ENCODE assay signal across 12 cellular contexts in the genomic region with DNA sequence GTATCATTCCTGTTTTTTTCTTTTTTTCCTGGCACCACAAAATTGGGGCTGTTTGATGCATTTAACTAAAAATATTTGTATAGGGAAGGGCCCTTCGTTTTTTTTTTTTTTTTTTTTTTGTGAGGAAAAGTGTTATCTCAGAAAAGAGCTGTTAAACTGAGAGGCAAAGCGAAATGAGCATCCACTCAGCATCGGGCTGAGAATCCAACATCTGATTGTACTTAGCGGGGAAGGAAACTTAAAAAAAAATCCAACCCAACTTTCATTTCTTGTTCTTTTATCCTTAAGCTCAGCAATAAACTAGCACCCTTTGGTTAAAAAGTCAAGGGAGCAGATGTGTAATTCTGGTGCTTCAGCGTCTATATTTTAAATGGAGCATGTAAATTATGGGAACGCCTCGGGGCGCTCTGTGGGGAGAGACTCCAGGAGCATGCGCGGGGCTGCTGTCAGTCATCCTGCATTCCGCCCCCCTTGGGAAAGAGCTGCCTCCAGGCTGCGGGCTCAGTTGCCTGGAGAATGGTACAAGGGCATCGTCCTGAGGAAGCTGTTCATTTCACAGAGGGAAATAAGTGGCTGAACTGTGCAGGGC. TPM values are rescaled to one million over a fixed set of nuclear protein-coding genes. Genes with fewer than 3 reads are reported as not detected.
DNase-seq lines count a peak whose midpoint lies in the region; ATAC-seq and TF ChIP-seq lines count a peak whose summit lies in the region.
"Had no signal": no experiment of that assay in that cellular context is flagged by ENCODE, and none has a peak within 500 bp of the region (broad histone marks: within the 10 kb centered on the region; RNA-seq: fewer than 3 reads in every experiment).

No MANE protein-coding gene starts in this region.

- H3K4me3 ChIP-seq in breast epithelium, result peak overlapping the region; percentile 27 to 58 (median 33)
- H3K4me3 ChIP-seq: SJSA1 had no signal

- peak; percentile 7 for DNase-seq in stimulated activated CD4-positive, alpha-beta T cell treated with anti-CD3 and anti-CD28 coated beads, Interleukin-15, amount 100 ng/mL, for 24 hours
- no peak for DNase-seq in stimulated activated CD4-positive, alpha-beta T cell treated with anti-CD3 and anti-CD28 coated beads, Interleukin-12 subunit alpha, Interleukin-12 subunit beta, amount 100 ng/mL, for 4 hours
- DNase-seq in breast epithelium (ENCODE audit: low spot score in 2 of 2), result no peak
- peak; percentile 79 for DNase-seq in medulla oblongata (ENCODE audit: extremely low spot score)
- no peak for DNase-seq in activated T-cell treated with anti-CD3 and anti-CD28 coated beads, Interleukin-2, amount 50 U/mL, for 48 hours
- no peak for DNase-seq in activated CD4-positive, CD25-positive, alpha-beta regulatory T cell treated with anti-CD3 and anti-CD28 coated beads, Interleukin-2, amount 50 U/mL, for 72 hours
- DNase-seq: natural killer cell had no signal

- no peaks in the 10 kb centered on the region for H3K36me3 ChIP-seq in breast epithelium
- H3K36me3 ChIP-seq: SJSA1 had no signal

- H3K27me3 ChIP-seq in breast epithelium, result peaks cover 0 to 4% of the 10 kb centered on the region in 2 donors
- H3K27me3 ChIP-seq: SJSA1 had no signal

- ATAC-seq in GM18511 (IDR thresholded peaks at IDR 0.05; ENCODE audit: unreplicated experiment) (no peak), GM19351 (IDR thresholded peaks at IDR 0.05; ENCODE audit: unreplicated experiment) (no peak)
- ATAC-seq: HCT116, natural killer cell had no signal

- H3K27ac ChIP-seq in breast epithelium, result no peak overlapping the region
- H3K27ac ChIP-seq: C4-2B, SJSA1 had no signal

- no peaks in the 10 kb centered on the region for H3K4me1 ChIP-seq in breast epithelium
- H3K4me1 ChIP-seq: SJSA1 had no signal

- TF ChIP-seq CTCF in breast epithelium (IDR thresholded peaks at IDR 0.05), result no peak

- intact Hi-C loops in breast epithelium (cut with DNase I; ENCODE audit: low total_unique reads), result no loop called here

- no peak for TF ChIP-seq POLR2A in breast epithelium (IDR thresholded peaks at IDR 0.05)

- H3K9me3 ChIP-seq in breast epithelium, result no peaks in the 10 kb centered on the region
- H3K9me3 ChIP-seq: SJSA1 had no signal

RNA-seq across cellular contexts. Expression of gene DMRT2, which starts 33.3 kb away (rescaled TPM):
- 10 to 100 TPM in 1 of 3 donors, 1 to 10 TPM in 2; 1.3 to 16.0 (median 5.2) TPM for total RNA-seq in breast epithelium
- total RNA-seq: natural killer cell, SJSA1 had no signal

Comparison
In these comparisons a context has a peak if more than half of its experiments do, and no peak if none do; other contexts are left out.
1. DNase-seq: peak in stimulated activated CD4-positive, alpha-beta T cell treated with anti-CD3 and anti-CD28 coated beads, Interleukin-15, amount 100 ng/mL, for 24 hours (single experiment) and medulla oblongata (single experiment); none in stimulated activated CD4-positive, alpha-beta T cell treated with anti-CD3 and anti-CD28 coated beads, Interleukin-12 subunit alpha, Interleukin-12 subunit beta, amount 100 ng/mL, for 4 hours (single experiment), breast epithelium (0 of 2), activated T-cell treated with anti-CD3 and anti-CD28 coated beads, Interleukin-2, amount 50 U/mL, for 48 hours (0 of 2) and activated CD4-positive, CD25-positive, alpha-beta regulatory T cell treated with anti-CD3 and anti-CD28 coated beads, Interleukin-2, amount 50 U/mL, for 72 hours (single experiment).